Comparison of ENCODE assay signal across 1 cellular context in the genomic region with DNA sequence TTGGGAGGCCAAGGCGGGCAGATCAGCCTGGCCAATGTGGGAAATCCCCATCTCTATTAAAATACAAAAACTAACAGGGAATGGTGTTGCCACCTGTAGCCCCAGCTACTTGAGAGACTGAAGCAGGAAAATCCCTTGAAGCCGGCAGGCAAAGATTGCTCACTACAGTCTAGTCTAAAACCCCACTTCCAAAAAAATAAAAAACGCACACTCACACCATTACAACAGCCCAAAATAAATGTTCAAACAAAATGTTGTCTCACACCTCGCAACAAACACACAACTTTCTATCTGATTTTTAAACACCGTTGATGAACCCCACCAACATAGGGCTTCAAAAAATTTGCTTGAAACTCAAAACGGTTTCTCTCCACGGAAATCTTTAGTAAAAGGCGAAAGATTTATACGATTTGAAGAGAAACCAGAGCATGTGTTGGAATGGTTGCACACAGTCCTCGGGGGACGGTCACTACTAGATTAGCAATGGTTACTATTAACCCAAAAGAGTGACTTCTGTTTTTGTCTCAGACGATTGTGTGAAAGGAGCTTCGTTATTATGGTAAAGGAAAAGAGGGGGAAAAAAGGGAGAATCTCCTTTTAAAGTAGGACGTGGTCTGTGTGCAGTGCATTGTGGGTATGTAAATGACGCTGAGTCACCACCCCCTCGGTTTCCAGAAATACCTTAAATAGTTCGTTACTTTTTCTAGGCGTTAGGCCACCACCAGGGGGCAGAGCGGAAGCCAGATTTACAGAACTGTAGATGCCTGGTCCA.
TF ChIP-seq lines count a peak whose summit lies in the region.

A gene (minus strand): TSS at position 430 of the 772 bp plus-strand sequence.

TF ChIP-seq in HEK293, 187 proteins besides CTCF, POLR2A, EP300 and RAD21 (continued from another document and continues in another):
- no peak for TF ChIP-seq ZNF214 (tag by site-specific recombination; IDR thresholded peaks at IDR 0.05; ENCODE audit: borderline replicate concordance)
- 0 out of 2 replicates have a peak, but pooled peaks have one; percentile 7 for TF ChIP-seq ZNF239 (tag by site-specific recombination; IDR thresholded peaks at IDR 0.05)
- TF ChIP-seq ZNF514 (tag by site-specific recombination; IDR thresholded peaks at IDR 0.05) = no peak
- no peak for TF ChIP-seq ZNF146 (tag by site-specific recombination; IDR thresholded peaks at IDR 0.05)
- TF ChIP-seq ZNF654 (tag by site-specific recombination; IDR thresholded peaks at IDR 0.05; ENCODE audit: low read depth) = peak; percentile 25; the same call in 1 of the 2 replicates
- no peak for TF ChIP-seq ZNF707 (tag by site-specific recombination; IDR thresholded peaks at IDR 0.05)
- TF ChIP-seq ZSCAN23 (tag by site-specific recombination; IDR thresholded peaks at IDR 0.05) = no peak
- TF ChIP-seq, protein P1, sequence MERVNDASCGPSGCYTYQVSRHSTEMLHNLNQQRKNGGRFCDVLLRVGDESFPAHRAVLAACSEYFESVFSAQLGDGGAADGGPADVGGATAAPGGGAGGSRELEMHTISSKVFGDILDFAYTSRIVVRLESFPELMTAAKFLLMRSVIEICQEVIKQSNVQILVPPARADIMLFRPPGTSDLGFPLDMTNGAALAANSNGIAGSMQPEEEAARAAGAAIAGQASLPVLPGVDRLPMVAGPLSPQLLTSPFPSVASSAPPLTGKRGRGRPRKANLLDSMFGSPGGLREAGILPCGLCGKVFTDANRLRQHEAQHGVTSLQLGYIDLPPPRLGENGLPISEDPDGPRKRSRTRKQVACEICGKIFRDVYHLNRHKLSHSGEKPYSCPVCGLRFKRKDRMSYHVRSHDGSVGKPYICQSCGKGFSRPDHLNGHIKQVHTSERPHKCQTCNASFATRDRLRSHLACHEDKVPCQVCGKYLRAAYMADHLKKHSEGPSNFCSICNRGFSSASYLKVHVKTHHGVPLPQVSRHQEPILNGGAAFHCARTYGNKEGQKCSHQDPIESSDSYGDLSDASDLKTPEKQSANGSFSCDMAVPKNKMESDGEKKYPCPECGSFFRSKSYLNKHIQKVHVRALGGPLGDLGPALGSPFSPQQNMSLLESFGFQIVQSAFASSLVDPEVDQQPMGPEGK (tag by site-specific recombination; IDR thresholded peaks at IDR 0.05) = peak; percentile 77
- no peak for TF ChIP-seq ZNF112 (tag by site-specific recombination; IDR thresholded peaks at IDR 0.05)
- TF ChIP-seq, protein P2, sequence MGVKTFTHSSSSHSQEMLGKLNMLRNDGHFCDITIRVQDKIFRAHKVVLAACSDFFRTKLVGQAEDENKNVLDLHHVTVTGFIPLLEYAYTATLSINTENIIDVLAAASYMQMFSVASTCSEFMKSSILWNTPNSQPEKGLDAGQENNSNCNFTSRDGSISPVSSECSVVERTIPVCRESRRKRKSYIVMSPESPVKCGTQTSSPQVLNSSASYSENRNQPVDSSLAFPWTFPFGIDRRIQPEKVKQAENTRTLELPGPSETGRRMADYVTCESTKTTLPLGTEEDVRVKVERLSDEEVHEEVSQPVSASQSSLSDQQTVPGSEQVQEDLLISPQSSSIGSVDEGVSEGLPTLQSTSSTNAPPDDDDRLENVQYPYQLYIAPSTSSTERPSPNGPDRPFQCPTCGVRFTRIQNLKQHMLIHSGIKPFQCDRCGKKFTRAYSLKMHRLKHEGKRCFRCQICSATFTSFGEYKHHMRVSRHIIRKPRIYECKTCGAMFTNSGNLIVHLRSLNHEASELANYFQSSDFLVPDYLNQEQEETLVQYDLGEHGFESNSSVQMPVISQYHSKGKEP (tag by site-specific recombination; IDR thresholded peaks at IDR 0.05) = no peak
- peak; percentile 39; the same call in 1 of the 2 replicates for TF ChIP-seq REPIN1 (tag by site-specific recombination; IDR thresholded peaks at IDR 0.05; ENCODE audit: low read depth)
- TF ChIP-seq SCRT2 (tag by site-specific recombination; IDR thresholded peaks at IDR 0.05) = peak; percentile 99
- TF ChIP-seq, protein P3, sequence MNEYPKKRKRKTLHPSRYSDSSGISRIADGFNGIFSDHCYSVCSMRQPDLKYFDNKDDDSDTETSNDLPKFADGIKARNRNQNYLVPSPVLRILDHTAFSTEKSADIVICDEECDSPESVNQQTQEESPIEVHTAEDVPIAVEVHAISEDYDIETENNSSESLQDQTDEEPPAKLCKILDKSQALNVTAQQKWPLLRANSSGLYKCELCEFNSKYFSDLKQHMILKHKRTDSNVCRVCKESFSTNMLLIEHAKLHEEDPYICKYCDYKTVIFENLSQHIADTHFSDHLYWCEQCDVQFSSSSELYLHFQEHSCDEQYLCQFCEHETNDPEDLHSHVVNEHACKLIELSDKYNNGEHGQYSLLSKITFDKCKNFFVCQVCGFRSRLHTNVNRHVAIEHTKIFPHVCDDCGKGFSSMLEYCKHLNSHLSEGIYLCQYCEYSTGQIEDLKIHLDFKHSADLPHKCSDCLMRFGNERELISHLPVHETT (tag by site-specific recombination; IDR thresholded peaks at IDR 0.05) = peak; percentile 32
- peak; percentile 72 for TF ChIP-seq ZBTB8A (tag by site-specific recombination; IDR thresholded peaks at IDR 0.05)
- TF ChIP-seq ZNF600 (tag by site-specific recombination; IDR thresholded peaks at IDR 0.05) = peak; percentile 88
- TF ChIP-seq, protein P4, sequence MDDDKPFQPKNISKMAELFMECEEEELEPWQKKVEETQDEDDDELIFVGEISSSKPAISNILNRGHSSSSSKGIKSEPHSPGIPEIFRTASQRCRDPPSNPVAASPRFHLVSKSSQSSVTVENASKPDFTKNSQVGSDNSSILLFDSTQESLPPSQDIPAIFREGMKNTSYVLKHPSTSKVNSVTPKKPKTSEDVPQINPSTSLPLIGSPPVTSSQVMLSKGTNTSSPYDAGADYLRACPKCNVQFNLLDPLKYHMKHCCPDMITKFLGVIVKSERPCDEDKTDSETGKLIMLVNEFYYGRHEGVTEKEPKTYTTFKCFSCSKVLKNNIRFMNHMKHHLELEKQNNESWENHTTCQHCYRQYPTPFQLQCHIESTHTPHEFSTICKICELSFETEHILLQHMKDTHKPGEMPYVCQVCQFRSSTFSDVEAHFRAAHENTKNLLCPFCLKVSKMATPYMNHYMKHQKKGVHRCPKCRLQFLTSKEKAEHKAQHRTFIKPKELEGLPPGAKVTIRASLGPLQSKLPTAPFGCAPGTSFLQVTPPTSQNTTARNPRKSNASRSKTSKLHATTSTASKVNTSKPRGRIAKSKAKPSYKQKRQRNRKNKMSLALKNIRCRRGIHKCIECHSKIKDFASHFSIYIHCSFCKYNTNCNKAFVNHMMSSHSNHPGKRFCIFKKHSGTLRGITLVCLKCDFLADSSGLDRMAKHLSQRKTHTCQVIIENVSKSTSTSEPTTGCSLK (tag by site-specific recombination; IDR thresholded peaks at IDR 0.05) = no peak
- TF ChIP-seq, protein P5, sequence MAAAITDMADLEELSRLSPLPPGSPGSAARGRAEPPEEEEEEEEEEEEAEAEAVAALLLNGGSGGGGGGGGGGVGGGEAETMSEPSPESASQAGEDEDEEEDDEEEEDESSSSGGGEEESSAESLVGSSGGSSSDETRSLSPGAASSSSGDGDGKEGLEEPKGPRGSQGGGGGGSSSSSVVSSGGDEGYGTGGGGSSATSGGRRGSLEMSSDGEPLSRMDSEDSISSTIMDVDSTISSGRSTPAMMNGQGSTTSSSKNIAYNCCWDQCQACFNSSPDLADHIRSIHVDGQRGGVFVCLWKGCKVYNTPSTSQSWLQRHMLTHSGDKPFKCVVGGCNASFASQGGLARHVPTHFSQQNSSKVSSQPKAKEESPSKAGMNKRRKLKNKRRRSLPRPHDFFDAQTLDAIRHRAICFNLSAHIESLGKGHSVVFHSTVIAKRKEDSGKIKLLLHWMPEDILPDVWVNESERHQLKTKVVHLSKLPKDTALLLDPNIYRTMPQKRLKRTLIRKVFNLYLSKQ (tag by site-specific recombination; IDR thresholded peaks at IDR 0.05; ENCODE audit: borderline replicate concordance) = no peak
- TF ChIP-seq ZFHX2 (tag by site-specific recombination; conservative IDR thresholded peaks at IDR 0.05) = no peak
- peak; percentile 78; the same call in 1 of the 2 replicates for TF ChIP-seq ZEB2 (tag by site-specific recombination; IDR thresholded peaks at IDR 0.05)
- TF ChIP-seq, protein P6, sequence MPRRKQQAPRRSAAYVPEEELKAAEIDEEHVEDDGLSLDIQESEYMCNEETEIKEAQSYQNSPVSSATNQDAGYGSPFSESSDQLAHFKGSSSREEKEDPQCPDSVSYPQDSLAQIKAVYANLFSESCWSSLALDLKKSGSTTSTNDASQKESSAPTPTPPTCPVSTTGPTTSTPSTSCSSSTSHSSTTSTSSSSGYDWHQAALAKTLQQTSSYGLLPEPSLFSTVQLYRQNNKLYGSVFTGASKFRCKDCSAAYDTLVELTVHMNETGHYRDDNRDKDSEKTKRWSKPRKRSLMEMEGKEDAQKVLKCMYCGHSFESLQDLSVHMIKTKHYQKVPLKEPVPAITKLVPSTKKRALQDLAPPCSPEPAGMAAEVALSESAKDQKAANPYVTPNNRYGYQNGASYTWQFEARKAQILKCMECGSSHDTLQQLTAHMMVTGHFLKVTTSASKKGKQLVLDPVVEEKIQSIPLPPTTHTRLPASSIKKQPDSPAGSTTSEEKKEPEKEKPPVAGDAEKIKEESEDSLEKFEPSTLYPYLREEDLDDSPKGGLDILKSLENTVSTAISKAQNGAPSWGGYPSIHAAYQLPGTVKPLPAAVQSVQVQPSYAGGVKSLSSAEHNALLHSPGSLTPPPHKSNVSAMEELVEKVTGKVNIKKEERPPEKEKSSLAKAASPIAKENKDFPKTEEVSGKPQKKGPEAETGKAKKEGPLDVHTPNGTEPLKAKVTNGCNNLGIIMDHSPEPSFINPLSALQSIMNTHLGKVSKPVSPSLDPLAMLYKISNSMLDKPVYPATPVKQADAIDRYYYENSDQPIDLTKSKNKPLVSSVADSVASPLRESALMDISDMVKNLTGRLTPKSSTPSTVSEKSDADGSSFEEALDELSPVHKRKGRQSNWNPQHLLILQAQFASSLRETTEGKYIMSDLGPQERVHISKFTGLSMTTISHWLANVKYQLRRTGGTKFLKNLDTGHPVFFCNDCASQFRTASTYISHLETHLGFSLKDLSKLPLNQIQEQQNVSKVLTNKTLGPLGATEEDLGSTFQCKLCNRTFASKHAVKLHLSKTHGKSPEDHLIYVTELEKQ (tag by site-specific recombination; IDR thresholded peaks at IDR 0.05; ENCODE audit: borderline replicate concordance) = 0 out of 2 replicates have a peak, but pooled peaks have one; percentile 7
- 0 out of 2 replicates have a peak, but pooled peaks have one; percentile 10 for TF ChIP-seq HOXD13 (CRISPR knock-in tag; IDR thresholded peaks at IDR 0.05; ENCODE audit: borderline replicate concordance)
- no peak for TF ChIP-seq ZNF48 (tag by site-specific recombination; IDR thresholded peaks at IDR 0.05)
- peak; percentile 98 for TF ChIP-seq SCRT1 (tag by site-specific recombination; IDR thresholded peaks at IDR 0.05; ENCODE audit: borderline replicate concordance)
- TF ChIP-seq, protein P7, sequence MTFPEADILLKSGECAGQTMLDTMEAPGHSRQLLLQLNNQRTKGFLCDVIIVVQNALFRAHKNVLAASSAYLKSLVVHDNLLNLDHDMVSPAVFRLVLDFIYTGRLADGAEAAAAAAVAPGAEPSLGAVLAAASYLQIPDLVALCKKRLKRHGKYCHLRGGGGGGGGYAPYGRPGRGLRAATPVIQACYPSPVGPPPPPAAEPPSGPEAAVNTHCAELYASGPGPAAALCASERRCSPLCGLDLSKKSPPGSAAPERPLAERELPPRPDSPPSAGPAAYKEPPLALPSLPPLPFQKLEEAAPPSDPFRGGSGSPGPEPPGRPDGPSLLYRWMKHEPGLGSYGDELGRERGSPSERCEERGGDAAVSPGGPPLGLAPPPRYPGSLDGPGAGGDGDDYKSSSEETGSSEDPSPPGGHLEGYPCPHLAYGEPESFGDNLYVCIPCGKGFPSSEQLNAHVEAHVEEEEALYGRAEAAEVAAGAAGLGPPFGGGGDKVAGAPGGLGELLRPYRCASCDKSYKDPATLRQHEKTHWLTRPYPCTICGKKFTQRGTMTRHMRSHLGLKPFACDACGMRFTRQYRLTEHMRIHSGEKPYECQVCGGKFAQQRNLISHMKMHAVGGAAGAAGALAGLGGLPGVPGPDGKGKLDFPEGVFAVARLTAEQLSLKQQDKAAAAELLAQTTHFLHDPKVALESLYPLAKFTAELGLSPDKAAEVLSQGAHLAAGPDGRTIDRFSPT (tag by site-specific recombination; IDR thresholded peaks at IDR 0.05) = 0 out of 2 replicates have a peak, but pooled peaks have one; percentile 12
- TF ChIP-seq ZSCAN16 (tag by site-specific recombination; IDR thresholded peaks at IDR 0.05) = peak; percentile 59
- no peak for TF ChIP-seq HOXA7 (CRISPR knock-in tag; IDR thresholded peaks at IDR 0.05; ENCODE audit: borderline replicate concordance)
- TF ChIP-seq FEZF1 (tag by site-specific recombination; IDR thresholded peaks at IDR 0.05) = peak; percentile 71
- TF ChIP-seq ZNF416 (tag by site-specific recombination; IDR thresholded peaks at IDR 0.05) = no peak
- no peak for TF ChIP-seq ZNF664 (tag by site-specific recombination; IDR thresholded peaks at IDR 0.05)
- TF ChIP-seq ZNF670 (tag by site-specific recombination; IDR thresholded peaks at IDR 0.05; ENCODE audit: low read depth) = no peak
- TF ChIP-seq ZNF629 (tag by site-specific recombination; IDR thresholded peaks at IDR 0.05) = peak; percentile 76
- TF ChIP-seq ZNF302 (tag by site-specific recombination; IDR thresholded peaks at IDR 0.05; ENCODE audit: low read depth) = no peak
- TF ChIP-seq, protein P8, sequence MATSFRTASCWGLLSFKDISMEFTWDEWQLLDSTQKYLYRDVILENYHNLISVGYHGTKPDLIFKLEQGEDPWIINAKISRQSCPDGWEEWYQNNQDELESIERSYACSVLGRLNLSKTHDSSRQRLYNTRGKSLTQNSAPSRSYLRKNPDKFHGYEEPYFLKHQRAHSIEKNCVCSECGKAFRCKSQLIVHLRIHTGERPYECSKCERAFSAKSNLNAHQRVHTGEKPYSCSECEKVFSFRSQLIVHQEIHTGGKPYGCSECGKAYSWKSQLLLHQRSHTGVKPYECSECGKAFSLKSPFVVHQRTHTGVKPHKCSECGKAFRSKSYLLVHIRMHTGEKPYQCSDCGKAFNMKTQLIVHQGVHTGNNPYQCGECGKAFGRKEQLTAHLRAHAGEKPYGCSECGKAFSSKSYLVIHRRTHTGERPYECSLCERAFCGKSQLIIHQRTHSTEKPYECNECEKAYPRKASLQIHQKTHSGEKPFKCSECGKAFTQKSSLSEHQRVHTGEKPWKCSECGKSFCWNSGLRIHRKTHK (tag by site-specific recombination; IDR thresholded peaks at IDR 0.05) = no peak
- no peak for TF ChIP-seq ZBTB1 (tag by site-specific recombination; IDR thresholded peaks at IDR 0.05)
- TF ChIP-seq ZNF677 (tag by site-specific recombination; IDR thresholded peaks at IDR 0.05) = no peak
- TF ChIP-seq, protein P9, sequence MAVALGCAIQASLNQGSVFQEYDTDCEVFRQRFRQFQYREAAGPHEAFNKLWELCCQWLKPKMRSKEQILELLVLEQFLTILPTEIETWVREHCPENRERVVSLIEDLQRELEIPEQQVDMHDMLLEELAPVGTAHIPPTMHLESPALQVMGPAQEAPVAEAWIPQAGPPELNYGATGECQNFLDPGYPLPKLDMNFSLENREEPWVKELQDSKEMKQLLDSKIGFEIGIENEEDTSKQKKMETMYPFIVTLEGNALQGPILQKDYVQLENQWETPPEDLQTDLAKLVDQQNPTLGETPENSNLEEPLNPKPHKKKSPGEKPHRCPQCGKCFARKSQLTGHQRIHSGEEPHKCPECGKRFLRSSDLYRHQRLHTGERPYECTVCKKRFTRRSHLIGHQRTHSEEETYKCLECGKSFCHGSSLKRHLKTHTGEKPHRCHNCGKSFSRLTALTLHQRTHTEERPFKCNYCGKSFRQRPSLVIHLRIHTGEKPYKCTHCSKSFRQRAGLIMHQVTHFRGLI (tag by site-specific recombination; IDR thresholded peaks at IDR 0.05) = no peak; the same call in none of the 2 replicates
- no peak for TF ChIP-seq ZNF354C (tag by site-specific recombination; IDR thresholded peaks at IDR 0.05; ENCODE audit: borderline replicate concordance, low read depth)
- no peak for TF ChIP-seq HOXC10 (CRISPR knock-in tag; IDR thresholded peaks at IDR 0.05)
- TF ChIP-seq ZNF548 (tag by site-specific recombination; IDR thresholded peaks at IDR 0.05) = no peak
- TF ChIP-seq ZNF404 (tag by site-specific recombination; IDR thresholded peaks at IDR 0.05) = no peak
- no peak for TF ChIP-seq BCL11A (tag by site-specific recombination; IDR thresholded peaks at IDR 0.05; ENCODE audit: low read depth)
